In the genomic region with DNA sequence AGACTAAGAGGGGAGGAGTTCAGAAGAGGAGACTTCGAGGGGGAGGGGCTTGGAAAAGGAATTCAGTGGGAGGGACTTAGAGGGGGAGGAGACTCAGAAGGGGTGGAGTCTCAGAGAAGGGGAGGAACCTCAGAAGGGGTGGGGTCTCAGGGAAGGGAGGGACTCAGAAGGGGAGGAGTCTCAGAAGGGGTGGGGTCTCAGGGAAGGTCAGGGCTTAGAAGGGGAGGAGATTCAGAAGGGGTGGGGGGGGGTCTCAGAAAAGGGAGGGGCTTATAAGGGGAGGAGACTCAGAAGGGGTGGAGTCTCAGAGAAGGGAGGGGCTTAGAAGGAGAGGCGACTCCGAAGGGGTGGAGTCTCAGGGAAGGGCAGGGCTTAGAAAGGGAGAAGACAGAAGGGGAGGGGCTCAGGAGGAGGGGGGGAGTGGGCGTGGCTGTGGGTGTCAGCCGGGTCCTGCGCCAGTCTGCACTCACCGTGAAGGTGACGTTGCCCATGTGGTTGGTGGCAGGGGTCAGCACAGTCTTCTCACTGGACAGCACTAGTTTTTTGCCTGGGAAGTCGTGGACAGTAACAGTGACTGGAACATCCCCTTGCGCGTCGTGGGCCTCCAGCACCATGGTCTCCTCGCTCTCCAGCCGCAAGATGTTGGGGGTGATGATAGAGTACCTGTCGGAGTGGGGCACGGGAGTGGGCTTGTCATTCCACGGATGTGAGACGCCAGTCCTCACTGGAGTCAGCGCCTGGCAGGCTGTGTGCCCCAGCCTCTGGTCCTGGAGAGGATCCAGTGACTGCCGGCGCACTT, we compare ENCODE assay signal across 8 cellular contexts. TPM values are rescaled to one million over a fixed set of nuclear protein-coding genes. Genes with fewer than 3 reads are reported as not detected.
A peak's percentile ranks its signal among the peaks of the same experiment; 100 is the strongest.
DNase-seq lines count a peak whose midpoint lies in the region; ATAC-seq and TF ChIP-seq lines count a peak whose summit lies in the region.

No MANE protein-coding gene starts in this region.

- no peaks in the 10 kb centered on the region for H3K9me3 ChIP-seq in SK-N-SH
- no peaks in the 10 kb centered on the region for H3K9me3 ChIP-seq in sigmoid colon

- H3K4me3 ChIP-seq in SK-N-SH (ENCODE audit: low read depth in 2 of 2, low read length in 1 of 2) (no peak overlapping the region), sigmoid colon (peak overlapping the region in 2 of 4 donors; percentile 4 to 33)

- H3K9ac ChIP-seq in SK-N-SH = no peak overlapping the region

- H3K27ac ChIP-seq in SK-N-SH (ENCODE audit: low read depth in 2 of 2, low read length in 1 of 2) (no peak overlapping the region), foreskin keratinocyte (no peak overlapping the region), sigmoid colon (no peak overlapping the region)

- H3K36me3 ChIP-seq in SK-N-SH (replicated peaks in 1 of 2; ENCODE audit: control insufficient read depth in 1 of 2, insufficient read depth in 2 of 2, low read length in 1 of 2) (no peaks in the 10 kb centered on the region), sigmoid colon (no peaks in the 10 kb centered on the region)

- intact Hi-C loops in sigmoid colon (cut with DNase I) = no loop called here

- POLR2A ChIA-PET in SK-N-SH (lab: Yijun Ruan, JAX) = no interaction called here

- H3K4me2 ChIP-seq in SK-N-SH = no peak overlapping the region

- 20% methylated on average over 8 of the region's 21 CpGs for WGBS in SK-N-SH (ENCODE audit: low lambda C conversion rate)
- WGBS in sigmoid colon, 2 donors = 82 to 85% methylated on average over 21 of the region's 21 CpGs

- TF ChIP-seq CTCF in SK-N-SH (IDR thresholded peaks at IDR 0.05) (no peak), foreskin keratinocyte (conservative IDR thresholded peaks at IDR 0.05) (no peak), sigmoid colon (IDR thresholded peaks at IDR 0.05) (no peak)

- H3F3A ChIP-seq in SK-N-SH (replicated peaks; ENCODE audit: insufficient read depth) = peaks cover 6% of the 10 kb centered on the region

- H4K20me1 ChIP-seq in SK-N-SH (ENCODE audit: insufficient read depth) = no peaks in the 10 kb centered on the region

- no peak for TF ChIP-seq RAD21 in SK-N-SH (IDR thresholded peaks at IDR 0.05; ENCODE audit: low read length)

- no peaks in the 10 kb centered on the region for H3K79me2 ChIP-seq in SK-N-SH (ENCODE audit: insufficient read depth)

- CTCF ChIA-PET in SK-N-SH (lab: Yijun Ruan, JAX) = no interaction called here

- no peak for TF ChIP-seq POLR2A in sigmoid colon (IDR thresholded peaks at IDR 0.05)

- DNase-seq in NCI-H2227 (lab: John Stamatoyannopoulos, UW; ENCODE audit: unreplicated experiment) = peak; percentile 36
- no peak for DNase-seq in NCI-H2227 treated with DMSO at 0.1 percent for 48 hours (lab: John Stamatoyannopoulos, UW)
- peak; percentile 75 for DNase-seq in SK-N-SH
- DNase-seq in foreskin keratinocyte = no peak
- peak; percentile 67 for DNase-seq in sigmoid colon
- DNase-seq in NCI-H1694 (lab: John Stamatoyannopoulos, UW) = no peak
- DNase-seq in kidney glomerular epithelial cell (lab: John Stamatoyannopoulos, UW) = no peak

- no peak overlapping the region for H2AFZ ChIP-seq in SK-N-SH (ENCODE audit: low read depth)

- H3K9me2 ChIP-seq in SK-N-SH = no peaks in the 10 kb centered on the region

- H3K4me1 ChIP-seq in SK-N-SH (ENCODE audit: control insufficient read depth in 1 of 2, insufficient read depth in 2 of 2, low read depth in 1 of 2, low read length in 1 of 2) = no peaks in the 10 kb centered on the region
- H3K4me1 ChIP-seq in foreskin keratinocyte = peaks cover 8% of the 10 kb centered on the region
- H3K4me1 ChIP-seq in sigmoid colon = peaks cover 0 to 5% (median 0%) of the 10 kb centered on the region in 4 donors

- ATAC-seq in foreskin keratinocyte (peak; percentile 54), GM18502 (IDR thresholded peaks at IDR 0.05; ENCODE audit: poor library complexity, unreplicated experiment) (no peak)

- no peak for TF ChIP-seq EP300 in SK-N-SH (IDR thresholded peaks at IDR 0.05; ENCODE audit: borderline replicate concordance in 1 of 2, low read depth in 1 of 2, low read length in 1 of 2)
- TF ChIP-seq EP300 in sigmoid colon (IDR thresholded peaks at IDR 0.05) = no peak

- peaks cover 27% of the 10 kb centered on the region for H3K27me3 ChIP-seq in SK-N-SH (ENCODE audit: insufficient read depth)
- H3K27me3 ChIP-seq in foreskin keratinocyte = no peaks in the 10 kb centered on the region
- peaks cover 0 to 12% (median 4%) of the 10 kb centered on the region in 3 donors for H3K27me3 ChIP-seq in sigmoid colon

TF ChIP-seq in SK-N-SH, 30 proteins besides CTCF, POLR2A, EP300 and RAD21 (continues in another document):
- TF ChIP-seq IRF3 (IDR thresholded peaks at IDR 0.05; ENCODE audit: low read depth, low read length) (no peak), RXRA (IDR thresholded peaks at IDR 0.05; ENCODE audit: borderline replicate concordance, low read depth) (no peak), PBX3 (IDR thresholded peaks at IDR 0.05) (no peak), NRF1 (IDR thresholded peaks at IDR 0.05; ENCODE audit: low read depth, low read length) (no peak), RCOR1 (IDR thresholded peaks at IDR 0.05; ENCODE audit: low read length) (no peak), MXI1 (IDR thresholded peaks at IDR 0.05; ENCODE audit: low read depth, low read length) (no peak), GATA2 (CRISPR knock-in tag; IDR thresholded peaks at IDR 0.05) (no peak), GABPA (IDR thresholded peaks at IDR 0.05; ENCODE audit: low read depth) (no peak), MEF2A (IDR thresholded peaks at IDR 0.05; ENCODE audit: borderline replicate concordance, low read depth) (no peak), NFIC (IDR thresholded peaks at IDR 0.05; ENCODE audit: borderline replicate concordance) (no peak)
- TF ChIP-seq, protein P1, sequence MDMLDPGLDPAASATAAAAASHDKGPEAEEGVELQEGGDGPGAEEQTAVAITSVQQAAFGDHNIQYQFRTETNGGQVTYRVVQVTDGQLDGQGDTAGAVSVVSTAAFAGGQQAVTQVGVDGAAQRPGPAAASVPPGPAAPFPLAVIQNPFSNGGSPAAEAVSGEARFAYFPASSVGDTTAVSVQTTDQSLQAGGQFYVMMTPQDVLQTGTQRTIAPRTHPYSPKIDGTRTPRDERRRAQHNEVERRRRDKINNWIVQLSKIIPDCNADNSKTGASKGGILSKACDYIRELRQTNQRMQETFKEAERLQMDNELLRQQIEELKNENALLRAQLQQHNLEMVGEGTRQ (IDR thresholded peaks at IDR 0.05; ENCODE audit: borderline replicate concordance, low read depth, low read length) = no peak

RNA-seq across cellular contexts. Expression of gene C3, which starts 1.5 kb away (rescaled TPM):
- polyA plus RNA-seq in SK-N-SH (2012; rRNA removed) (0.67 and 0.71 TPM in 2 replicates), foreskin keratinocyte (4.6 and 5.2 TPM in 2 replicates), sigmoid colon (100 to 1,000 TPM in 1 of 3 donors, 10 to 100 TPM in 1, 1 to 10 TPM in 1; 9.0 to 313 (median 66.7) TPM)
- 0.17 and 0.42 TPM in 2 replicates for polyA plus RNA-seq in SK-N-SH (2012; cell fraction: cytosol; rRNA removed)
- polyA plus RNA-seq in SK-N-SH (2012; cell fraction: nucleus; rRNA removed) = 0.99 and 1.9 TPM in 2 replicates
- total RNA-seq in foreskin keratinocyte (3.4 and 4.8 TPM in 2 replicates), sigmoid colon (1,000 to 10,000 TPM in 1 of 4 donors, 100 to 1,000 TPM in 3; 317 to 1,284 (median 452) TPM)

RNA-seq across cellular contexts. Expression of gene GPR108, which starts 18.4 kb away (rescaled TPM):
- polyA plus RNA-seq in SK-N-SH (2012; rRNA removed) = 51.4 and 54.2 TPM in 2 replicates
- polyA plus RNA-seq in SK-N-SH (2012; cell fraction: cytosol; rRNA removed) = 23.5 and 33.8 TPM in 2 replicates
- polyA plus RNA-seq in SK-N-SH (2012; cell fraction: nucleus; rRNA removed) = 143 and 206 TPM in 2 replicates
- total RNA-seq in foreskin keratinocyte = 52.3 and 61.7 TPM in 2 replicates
- polyA plus RNA-seq in foreskin keratinocyte = 59.8 and 74.0 TPM in 2 replicates
- total RNA-seq in sigmoid colon = 10 to 100 TPM; 44.5 to 67.3 (median 58.8) TPM
- 10 to 100 TPM; 39.0 to 91.1 (median 53.4) TPM for polyA plus RNA-seq in sigmoid colon

RNA-seq across cellular contexts. Expression of gene TRIP10, which starts 20.5 kb away (rescaled TPM):
- polyA plus RNA-seq in SK-N-SH (2012; rRNA removed) (35.4 and 42.9 TPM in 2 replicates), foreskin keratinocyte (69.1 and 80.5 TPM in 2 replicates), sigmoid colon (10 to 100 TPM; 49.5 to 76.7 (median 70.3) TPM)
- 24.5 and 27.4 TPM in 2 replicates for polyA plus RNA-seq in SK-N-SH (2012; cell fraction: cytosol; rRNA removed)
- 129 and 150 TPM in 2 replicates for polyA plus RNA-seq in SK-N-SH (2012; cell fraction: nucleus; rRNA removed)
- total RNA-seq in foreskin keratinocyte (53.9 and 69.8 TPM in 2 replicates), sigmoid colon (100 to 1,000 TPM in 1 of 4 donors, 10 to 100 TPM in 3; 73.1 to 117 (median 90.1) TPM)

RNA-seq across cellular contexts. Expression of gene SH2D3A, which starts 48.3 kb away (rescaled TPM):
- polyA plus RNA-seq in SK-N-SH (2012; rRNA removed) (0.35 and 0.42 TPM in 2 replicates), foreskin keratinocyte (54.1 and 56.0 TPM in 2 replicates), sigmoid colon (10 to 100 TPM; 23.8 to 42.7 (median 30.0) TPM)
- 0.10 and 0.17 TPM in 2 replicates for polyA plus RNA-seq in SK-N-SH (2012; cell fraction: cytosol; rRNA removed)
- 1.2 and 1.4 TPM in 2 replicates for polyA plus RNA-seq in SK-N-SH (2012; cell fraction: nucleus; rRNA removed)
- total RNA-seq in foreskin keratinocyte (49.3 and 57.8 TPM in 2 replicates), sigmoid colon (under 1 TPM in 1 of 4 donors, not detected in 3; 0.66 TPM)

RNA-seq across cellular contexts. Expression of gene TNFSF14, which starts 49.0 kb away (rescaled TPM):
- not detected in 2 replicates for polyA plus RNA-seq in SK-N-SH (2012; rRNA removed)
- not detected in 2 replicates for polyA plus RNA-seq in SK-N-SH (2012; cell fraction: cytosol; rRNA removed)
- polyA plus RNA-seq in SK-N-SH (2012; cell fraction: nucleus; rRNA removed) = not detected in 2 replicates
- total RNA-seq in foreskin keratinocyte = not detected in 2 replicates
- polyA plus RNA-seq in foreskin keratinocyte = not detected in 2 replicates
- total RNA-seq in sigmoid colon = 1 to 10 TPM in 1 of 4 donors, under 1 TPM in 2, not detected in 1; under 0.01 to 2.0 (median 0.41) TPM
- 1 to 10 TPM in 1 of 3 donors, not detected in 2; 2.8 TPM for polyA plus RNA-seq in sigmoid colon

Comparison
In these comparisons a context has a peak if more than half of its experiments do, and no peak if none do; other contexts are left out.
1. DNase-seq: peak in NCI-H2227 (single experiment), SK-N-SH (single experiment) and sigmoid colon (single experiment); none in NCI-H2227 treated with DMSO at 0.1 percent for 48 hours (single experiment), foreskin keratinocyte (0 of 2), NCI-H1694 (single experiment) and kidney glomerular epithelial cell (single experiment).